ENCODE assay signal across 22 cellular contexts in the genomic region with DNA sequence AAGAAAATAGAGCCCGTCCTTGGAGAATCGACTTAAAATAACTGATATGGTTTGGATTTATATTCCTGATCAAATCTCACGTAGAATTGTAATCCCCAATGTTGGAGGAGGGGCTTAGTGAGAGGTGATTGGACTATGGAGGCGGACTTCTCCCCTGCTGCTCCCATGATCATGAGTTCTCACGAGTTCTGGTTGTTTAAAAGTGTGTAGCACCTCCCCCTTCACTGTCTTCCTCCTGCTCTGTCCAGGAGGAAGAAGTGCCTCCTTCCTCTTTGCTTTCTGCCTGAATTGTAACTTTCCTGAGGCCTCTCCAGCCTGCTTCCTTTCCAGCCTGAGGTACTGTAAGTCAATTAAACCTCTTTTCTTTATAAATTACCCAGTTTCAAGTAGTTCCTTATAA.
DNase-seq lines count a peak whose midpoint lies in the region; ATAC-seq, FAIRE-seq and TF ChIP-seq lines count a peak whose summit lies in the region.
"Had no signal": no experiment of that assay in that cellular context is flagged by ENCODE, and none has a peak within 500 bp of the region (broad histone marks: within the 10 kb centered on the region; RNA-seq: fewer than 3 reads in every experiment).

No MANE protein-coding gene starts in this region.

- H3K4me1 ChIP-seq in OCI-LY7 (ENCODE audit: insufficient read depth, low read length, poor library complexity, severe bottlenecking) (peaks cover 31% of the 10 kb centered on the region), H1 (replicated peaks in 1 of 4; ENCODE audit: control insufficient read depth in 3 of 4, insufficient read depth in 4 of 4, low read length in 3 of 4) (no peaks in the 10 kb centered on the region), neuronal stem cell (ENCODE audit: control insufficient read depth in 2 of 2, insufficient read depth in 1 of 2, low read depth in 1 of 2, low read length in 2 of 2) (peaks cover 0 to 2% of the 10 kb centered on the region in 2 donors), testis (no peaks in the 10 kb centered on the region)
- H3K4me1 ChIP-seq: BE2C had no signal

- H3K79me2 ChIP-seq in OCI-LY7 (ENCODE audit: insufficient read depth, low read depth, low read length) = no peaks in the 10 kb centered on the region
- H3K79me2 ChIP-seq in H1 (ENCODE audit: control insufficient read depth in 1 of 2, insufficient read depth in 2 of 2, low read length in 2 of 2) = no peaks in the 10 kb centered on the region

- H2BK120ac ChIP-seq in H1 (replicated peaks; ENCODE audit: low read depth, low read length) (no peak overlapping the region), neuronal stem cell (ENCODE audit: low read depth, low read length) (no peak overlapping the region)

- peak overlapping the region; percentile 36; the same call in 1 of the 2 replicates for H2AFZ ChIP-seq in OCI-LY7 (ENCODE audit: low read length)
- H2AFZ ChIP-seq in H1 (ENCODE audit: low read length) = peak overlapping the region; percentile 5; the same call in 1 of the 2 replicates
- H2AFZ ChIP-seq in neuronal stem cell (ENCODE audit: low read length) = peak overlapping the region; percentile 1
- H2AFZ ChIP-seq: PC-9 had no signal

- TF ChIP-seq EP300 in H1 (IDR thresholded peaks at IDR 0.05; ENCODE audit: borderline replicate concordance in 1 of 2, low read depth in 2 of 2, low read length in 2 of 2) = no peak

- WGBS in H1 (ENCODE audit: extremely low coverage in 1 of 2, insufficient coverage in 1 of 2, insufficient read length in 1 of 2, insufficient replicate concordance in 2 of 2, low coverage in 1 of 2, low lambda C conversion rate in 2 of 2, missing lambda C conversion rate in 1 of 2), 2 experiments = 85% methylated on average over 5 of the region's 5 CpGs; no CpG with 5 or more reads in 1 of the 2 experiments
- WGBS in neuronal stem cell (ENCODE audit: extremely low coverage in 2 of 2, insufficient read length in 2 of 2, insufficient replicate concordance in 1 of 2), 2 donors = no CpG with 5 or more reads among the region's 5 CpGs
- WGBS in testis, 2 donors = 50 to 66% methylated on average over 5 of the region's 5 CpGs

- CTCF ChIA-PET in OCI-LY7 (lab: Charles Lee; ENCODE audit: unreplicated experiment) (no interaction called here), H1 (lab: Charles Lee; ENCODE audit: partially characterized antibody) (no interaction called here)

- no peaks in the 10 kb centered on the region for H4K20me1 ChIP-seq in OCI-LY7 (ENCODE audit: insufficient read depth, low read length)
- no peaks in the 10 kb centered on the region for H4K20me1 ChIP-seq in H1 (replicated peaks in 1 of 2; ENCODE audit: control insufficient read depth in 1 of 2, insufficient read depth in 2 of 2, low read length in 2 of 2)

- no peak overlapping the region for H4K91ac ChIP-seq in H1 (replicated peaks; ENCODE audit: insufficient read length, low read length)
- no peak overlapping the region for H4K91ac ChIP-seq in neuronal stem cell (ENCODE audit: low read depth, low read length, poor library complexity)

- no peak overlapping the region for H2BK20ac ChIP-seq in H1 (ENCODE audit: low read length)

- H3K56ac ChIP-seq in H1 (replicated peaks; ENCODE audit: insufficient read length, low read depth, low read length) = no peak overlapping the region

- H3K9ac ChIP-seq in H1 (replicated peaks in 1 of 4; ENCODE audit: extremely low read depth in 1 of 4, low read depth in 3 of 4, low read length in 3 of 4) (no peak overlapping the region), neuronal stem cell (ENCODE audit: low read depth, low read length, poor library complexity) (no peak overlapping the region)

- H3K4ac ChIP-seq in H1 (replicated peaks; ENCODE audit: insufficient read length, low read depth, low read length) (no peak overlapping the region), neuronal stem cell (ENCODE audit: low read length) (no peak overlapping the region)

- H2BK12ac ChIP-seq in H1 (ENCODE audit: low read depth, low read length) (no peak overlapping the region), neuronal stem cell (ENCODE audit: low read length) (no peak overlapping the region)

- H3K9me3 ChIP-seq in OCI-LY7 (ENCODE audit: low read length) (no peaks in the 10 kb centered on the region), H1 (ENCODE audit: insufficient read depth in 2 of 2, low read depth in 1 of 2, low read length in 1 of 2) (no peaks in the 10 kb centered on the region), neuronal stem cell (replicated peaks in 1 of 2; ENCODE audit: control insufficient read depth in 2 of 2, insufficient read depth in 1 of 2, low read depth in 1 of 2, low read length in 2 of 2) (no peaks in the 10 kb centered on the region), testis (no peaks in the 10 kb centered on the region)
- H3K9me3 ChIP-seq: BE2C had no signal

- DNase-seq in HCEC 1CT = peak; percentile 39
- no peak for DNase-seq in OCI-LY7 (ENCODE audit: low spot score)
- no peak for DNase-seq in H1 (ENCODE audit: low read depth in 1 of 2, low spot score in 2 of 2)
- no peak for DNase-seq in neuronal stem cell (ENCODE audit: low spot score)
- DNase-seq in testis = no peak
- no peak for DNase-seq in HUDEP-2 (lab: John Stamatoyannopoulos, UW; ENCODE audit: unreplicated experiment in 76 of 76)
- DNase-seq: BE2C, DMS53, HFFc6, KBM-7, NCI-H1694, NCI-H2081, NCI-H2171, NCI-H345, NCI-H524, PC-9, RPMI8226, SHP77, SW 1271 had no signal

- no peak overlapping the region for H4K5ac ChIP-seq in H1 (ENCODE audit: insufficient read length, low read depth, low read length)

- no peak overlapping the region for H3K27ac ChIP-seq in OCI-LY7 (ENCODE audit: low read depth, low read length, poor library complexity, severe bottlenecking)
- no peak overlapping the region for H3K27ac ChIP-seq in H1 (ENCODE audit: low read depth, low read length)
- no peak overlapping the region for H3K27ac ChIP-seq in neuronal stem cell (replicated peaks; ENCODE audit: low read length)
- H3K27ac ChIP-seq in testis = no peak overlapping the region
- H3K27ac ChIP-seq: PC-9, SK-N-MC had no signal

- intact Hi-C loops in OCI-LY7 (cut with micrococcal nuclease; ENCODE audit: unreplicated experiment) (no loop called here), testis (cut with DNase I; ENCODE audit: low total_unique reads) (no loop called here)

- H3K36me3 ChIP-seq in OCI-LY7 (ENCODE audit: insufficient read depth, low read length) (no peaks in the 10 kb centered on the region), H1 (ENCODE audit: control insufficient read depth in 2 of 4, insufficient read depth in 4 of 4, low read length in 3 of 4) (no peaks in the 10 kb centered on the region), neuronal stem cell (replicated peaks in 1 of 2; ENCODE audit: control insufficient read depth in 2 of 2, insufficient read depth in 2 of 2, low read length in 2 of 2) (no peaks in the 10 kb centered on the region), testis (ENCODE audit: low read depth, missing control alignments) (no peaks in the 10 kb centered on the region)
- H3K36me3 ChIP-seq: BE2C had no signal

- no peaks in the 10 kb centered on the region for H3K27me3 ChIP-seq in H1 (replicated peaks in 1 of 4; ENCODE audit: control insufficient read depth in 3 of 4, extremely low read depth in 1 of 4, insufficient read depth in 3 of 4, low read length in 3 of 4)
- no peaks in the 10 kb centered on the region for H3K27me3 ChIP-seq in neuronal stem cell (ENCODE audit: control insufficient read depth in 3 of 3, insufficient read depth in 3 of 3, low read depth in 1 of 3, low read length in 3 of 3)
- H3K27me3 ChIP-seq in testis = no peaks in the 10 kb centered on the region
- H3K27me3 ChIP-seq: BE2C had no signal

- 0 out of 2 replicates have a peak overlapping the region, but pooled peaks have one; percentile 0 for H3K4me2 ChIP-seq in OCI-LY7 (ENCODE audit: low read length)
- H3K4me2 ChIP-seq in H1 (ENCODE audit: insufficient read depth in 1 of 2, low read depth in 2 of 2, low read length in 2 of 2) = no peak overlapping the region
- H3K4me2 ChIP-seq in neuronal stem cell (ENCODE audit: insufficient read depth, low read length, poor library complexity, severe bottlenecking) = no peak overlapping the region
- H3K4me2 ChIP-seq: PC-9 had no signal

- FAIRE-seq in H1 (lab: Jason Lieb, UNC) = no peak
- FAIRE-seq: D721Med had no signal

- BruUV-seq in OCI-LY7 (replicated peaks; lab: Mats Ljungman, UMichigan) = no TSS peak

- H3K23ac ChIP-seq in H1 (ENCODE audit: insufficient read length) (no peak overlapping the region), neuronal stem cell (ENCODE audit: low read depth, low read length, poor library complexity) (no peak overlapping the region)

- ATAC-seq in GM21367 (IDR thresholded peaks at IDR 0.05; ENCODE audit: unreplicated experiment) = no peak

- POLR2A ChIA-PET in OCI-LY7 (lab: Charles Lee) (interaction anchor here (1.1 kb wide), 1 partner anchor 9 kb away, joined by 4 read pairs; no protein-coding TSS in a partner anchor), H1 (lab: Charles Lee; ENCODE audit: partially characterized antibody) (no interaction called here)

- H3K18ac ChIP-seq in H1 (ENCODE audit: extremely low read depth, low read length) = no peak overlapping the region
- H3K18ac ChIP-seq in neuronal stem cell (ENCODE audit: low read length) = no peak overlapping the region

- TF ChIP-seq CTCF in OCI-LY7 (conservative IDR thresholded peaks at IDR 0.05; ENCODE audit: low read length) (no peak), H1 (IDR thresholded peaks at IDR 0.05; ENCODE audit: control extremely low read depth in 1 of 3, insufficient read depth in 1 of 3, low read depth in 1 of 3, low read length in 3 of 3) (no peak), testis (IDR thresholded peaks at IDR 0.05) (no peak)

- H2BK15ac ChIP-seq in H1 (ENCODE audit: low read length) = no peak overlapping the region
- no peak overlapping the region for H2BK15ac ChIP-seq in neuronal stem cell (ENCODE audit: low read length)

- H2AK5ac ChIP-seq in H1 (ENCODE audit: low read depth, low read length) (no peak overlapping the region), neuronal stem cell (ENCODE audit: low read depth, low read length) (no peak overlapping the region)

- H4K8ac ChIP-seq in H1 (ENCODE audit: extremely low read depth, insufficient read depth, low read length) = no peak overlapping the region
- no peak overlapping the region for H4K8ac ChIP-seq in neuronal stem cell (ENCODE audit: low read depth, low read length)

- no peak for TF ChIP-seq POLR2A in H1 (IDR thresholded peaks at IDR 0.05; ENCODE audit: control extremely low read depth in 1 of 2, low read depth in 2 of 2, low read length in 2 of 2)
- no peak for TF ChIP-seq POLR2A in testis (IDR thresholded peaks at IDR 0.05)

- no peak for TF ChIP-seq RAD21 in H1 (IDR thresholded peaks at IDR 0.05 in 1 of 2, conservative IDR thresholded peaks at IDR 0.05 in 1 of 2; ENCODE audit: low read depth in 2 of 2, low read length in 2 of 2)

- H3K23me2 ChIP-seq in H1 (ENCODE audit: low read depth, low read length) = no peaks in the 10 kb centered on the region

- no peak overlapping the region for H3K4me3 ChIP-seq in OCI-LY7 (ENCODE audit: low read depth, low read length, poor library complexity, severe bottlenecking)
- no peak overlapping the region for H3K4me3 ChIP-seq in H1 (ENCODE audit: extremely low read depth in 1 of 4, insufficient read depth in 2 of 4, low read depth in 3 of 4, low read length in 4 of 4)
- no peak overlapping the region for H3K4me3 ChIP-seq in neuronal stem cell (ENCODE audit: low read length in 2 of 2)
- no peak overlapping the region for H3K4me3 ChIP-seq in testis
- H3K4me3 ChIP-seq: PC-9, SK-N-MC had no signal

- H3K9me2 ChIP-seq in OCI-LY7 (ENCODE audit: insufficient read depth, low read length) = no peaks in the 10 kb centered on the region

- H2BK5ac ChIP-seq in H1 (ENCODE audit: low read depth, low read length) (no peak overlapping the region), neuronal stem cell (ENCODE audit: low read length) (no peak overlapping the region)

- H3K14ac ChIP-seq in H1 (ENCODE audit: insufficient read length) (no peak overlapping the region), neuronal stem cell (ENCODE audit: low read length) (no peak overlapping the region)

- H3K79me1 ChIP-seq in H1 (ENCODE audit: low read depth, low read length) (no peaks in the 10 kb centered on the region), neuronal stem cell (ENCODE audit: low read depth, low read length) (no peaks in the 10 kb centered on the region)
